ENCODE assay signal across 1 cellular context in genomic region chr11:9613118-9613829, GRCh38.
A peak's percentile ranks its signal among the peaks of the same experiment; 100 is the strongest.
TF ChIP-seq lines count a peak whose summit lies in the region.

No MANE protein-coding gene starts in this region.

TF ChIP-seq in HepG2, 621 proteins besides CTCF, POLR2A, EP300 and RAD21 (continued from another document and continues in another):
- TF ChIP-seq ZNF275 (CRISPR knock-in tag; IDR thresholded peaks at IDR 0.05; ENCODE audit: borderline replicate concordance) (no peak; the same call in 1 of the 2 replicates), ZNF326 (CRISPR knock-in tag; IDR thresholded peaks at IDR 0.05; ENCODE audit: borderline replicate concordance) (no peak), POLR2G (IDR thresholded peaks at IDR 0.05; ENCODE audit: low read depth, low read length) (peak; percentile 76), ZSCAN21 (CRISPR knock-in tag; IDR thresholded peaks at IDR 0.05; ENCODE audit: borderline replicate concordance) (peak; percentile 62; the same call in 1 of the 2 replicates), AHR (CRISPR knock-in tag; IDR thresholded peaks at IDR 0.05) (peak; percentile 73; the same call in 1 of the 2 replicates), FOXA3 (CRISPR knock-in tag; IDR thresholded peaks at IDR 0.05) (peak; percentile 77), GTF3A (CRISPR knock-in tag; conservative IDR thresholded peaks at IDR 0.05) (no peak), ZNF616 (CRISPR knock-in tag; IDR thresholded peaks at IDR 0.05; ENCODE audit: low read depth) (no peak), NFRKB (IDR thresholded peaks at IDR 0.05) (no peak), SP4 (CRISPR knock-in tag; IDR thresholded peaks at IDR 0.05) (no peak), ZNF674 (CRISPR knock-in tag; IDR thresholded peaks at IDR 0.05; ENCODE audit: low read depth) (no peak), RELA (CRISPR knock-in tag; IDR thresholded peaks at IDR 0.05) (0 out of 2 replicates have a peak, but pooled peaks have one; percentile 52), ATF1 (CRISPR knock-in tag; IDR thresholded peaks at IDR 0.05) (no peak), KDM5B (CRISPR knock-in tag; IDR thresholded peaks at IDR 0.05; ENCODE audit: borderline replicate concordance) (peak; percentile 66; the same call in 1 of the 2 replicates), ZNF660 (CRISPR knock-in tag; IDR thresholded peaks at IDR 0.05; ENCODE audit: borderline replicate concordance, low read depth) (no peak), CEBPG (CRISPR knock-in tag; IDR thresholded peaks at IDR 0.05) (peak; percentile 52), ZFYVE20 (CRISPR knock-in tag; IDR thresholded peaks at IDR 0.05; ENCODE audit: borderline replicate concordance, low read depth) (no peak), JUND (CRISPR knock-in tag; IDR thresholded peaks at IDR 0.05) (peak; percentile 99), ZNF775 (CRISPR knock-in tag; IDR thresholded peaks at IDR 0.05; ENCODE audit: borderline replicate concordance) (no peak), NFE2L2 (IDR thresholded peaks at IDR 0.05; ENCODE audit: low read length) (no peak; the same call in 1 of the 2 replicates), ZNF20 (CRISPR knock-in tag; IDR thresholded peaks at IDR 0.05) (no peak), ZNF562 (CRISPR knock-in tag; IDR thresholded peaks at IDR 0.05; ENCODE audit: borderline replicate concordance) (no peak), NCOA2 (CRISPR knock-in tag; IDR thresholded peaks at IDR 0.05) (peak; percentile 67; the same call in 1 of the 2 replicates), PPARG (CRISPR knock-in tag; conservative IDR thresholded peaks at IDR 0.05) (peak; percentile 42), ZNF720 (CRISPR knock-in tag; IDR thresholded peaks at IDR 0.05) (no peak), AFF4 (CRISPR knock-in tag; IDR thresholded peaks at IDR 0.05) (0 out of 2 replicates have a peak, but pooled peaks have one; percentile 60), MZF1 (CRISPR knock-in tag; IDR thresholded peaks at IDR 0.05; ENCODE audit: borderline replicate concordance) (no peak), ZFAT (CRISPR knock-in tag; conservative IDR thresholded peaks at IDR 0.05) (no peak), KLF13 (CRISPR knock-in tag; IDR thresholded peaks at IDR 0.05) (no peak), ZNF383 (CRISPR knock-in tag; IDR thresholded peaks at IDR 0.05; ENCODE audit: borderline replicate concordance) (no peak), GTF2F1 (IDR thresholded peaks at IDR 0.05; ENCODE audit: low read length) (no peak), AGO1 (IDR thresholded peaks at IDR 0.05; ENCODE audit: low read depth, low read length, poor library complexity, severe bottlenecking) (no peak), ZNF782 (CRISPR knock-in tag; IDR thresholded peaks at IDR 0.05; ENCODE audit: borderline replicate concordance) (no peak), ZNF652 (CRISPR knock-in tag; IDR thresholded peaks at IDR 0.05; ENCODE audit: borderline replicate concordance, low read depth) (no peak), ZNF558 (CRISPR knock-in tag; IDR thresholded peaks at IDR 0.05; ENCODE audit: borderline replicate concordance) (no peak; the same call in 1 of the 2 replicates), TEAD2 (CRISPR knock-in tag; IDR thresholded peaks at IDR 0.05) (no peak), SIN3A (IDR thresholded peaks at IDR 0.05; ENCODE audit: borderline replicate concordance, low read depth, low read length) (peak; percentile 15; the same call in 1 of the 2 replicates), ZNF552 (CRISPR knock-in tag; IDR thresholded peaks at IDR 0.05; ENCODE audit: borderline replicate concordance) (no peak), MIER2 (CRISPR knock-in tag; IDR thresholded peaks at IDR 0.05) (peak; percentile 58; the same call in 1 of the 2 replicates), RORA (CRISPR knock-in tag; IDR thresholded peaks at IDR 0.05) (no peak), DR1 (CRISPR knock-in tag; IDR thresholded peaks at IDR 0.05) (0 out of 2 replicates have a peak, but pooled peaks have one; percentile 44), ZNF33A (CRISPR knock-in tag; IDR thresholded peaks at IDR 0.05; ENCODE audit: borderline replicate concordance) (no peak), SPEN (CRISPR knock-in tag; IDR thresholded peaks at IDR 0.05; ENCODE audit: low read depth) (peak; percentile 14; the same call in 1 of the 2 replicates), PAWR (CRISPR knock-in tag; IDR thresholded peaks at IDR 0.05; ENCODE audit: borderline replicate concordance) (no peak), RFXAP (CRISPR knock-in tag; IDR thresholded peaks at IDR 0.05; ENCODE audit: borderline replicate concordance) (no peak), ZBTB7B (CRISPR knock-in tag; IDR thresholded peaks at IDR 0.05) (0 out of 2 replicates have a peak, but pooled peaks have one; percentile 34), MEIS2 (CRISPR knock-in tag; IDR thresholded peaks at IDR 0.05) (peak; percentile 37; the same call in 1 of the 2 replicates), ZNF274 (CRISPR knock-in tag; IDR thresholded peaks at IDR 0.05) (no peak; the same call in 1 of the 2 replicates), ZNF350 (CRISPR knock-in tag; IDR thresholded peaks at IDR 0.05; ENCODE audit: borderline replicate concordance, low read depth) (0 out of 2 replicates have a peak, but pooled peaks have one; percentile 32), HNRNPLL (IDR thresholded peaks at IDR 0.05; ENCODE audit: low read depth, low read length, poor library complexity, severe bottlenecking) (peak; percentile 18), SP5 (CRISPR knock-in tag; IDR thresholded peaks at IDR 0.05; ENCODE audit: borderline replicate concordance, low read depth) (no peak)
- TF ChIP-seq, protein P1, sequence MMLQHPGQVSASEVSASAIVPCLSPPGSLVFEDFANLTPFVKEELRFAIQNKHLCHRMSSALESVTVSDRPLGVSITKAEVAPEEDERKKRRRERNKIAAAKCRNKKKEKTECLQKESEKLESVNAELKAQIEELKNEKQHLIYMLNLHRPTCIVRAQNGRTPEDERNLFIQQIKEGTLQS (CRISPR knock-in tag; IDR thresholded peaks at IDR 0.05) = peak; percentile 97
- TF ChIP-seq, protein P2, sequence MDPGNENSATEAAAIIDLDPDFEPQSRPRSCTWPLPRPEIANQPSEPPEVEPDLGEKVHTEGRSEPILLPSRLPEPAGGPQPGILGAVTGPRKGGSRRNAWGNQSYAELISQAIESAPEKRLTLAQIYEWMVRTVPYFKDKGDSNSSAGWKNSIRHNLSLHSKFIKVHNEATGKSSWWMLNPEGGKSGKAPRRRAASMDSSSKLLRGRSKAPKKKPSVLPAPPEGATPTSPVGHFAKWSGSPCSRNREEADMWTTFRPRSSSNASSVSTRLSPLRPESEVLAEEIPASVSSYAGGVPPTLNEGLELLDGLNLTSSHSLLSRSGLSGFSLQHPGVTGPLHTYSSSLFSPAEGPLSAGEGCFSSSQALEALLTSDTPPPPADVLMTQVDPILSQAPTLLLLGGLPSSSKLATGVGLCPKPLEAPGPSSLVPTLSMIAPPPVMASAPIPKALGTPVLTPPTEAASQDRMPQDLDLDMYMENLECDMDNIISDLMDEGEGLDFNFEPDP (CRISPR knock-in tag; conservative IDR thresholded peaks at IDR 0.05) = no peak
- TF ChIP-seq, protein P3, sequence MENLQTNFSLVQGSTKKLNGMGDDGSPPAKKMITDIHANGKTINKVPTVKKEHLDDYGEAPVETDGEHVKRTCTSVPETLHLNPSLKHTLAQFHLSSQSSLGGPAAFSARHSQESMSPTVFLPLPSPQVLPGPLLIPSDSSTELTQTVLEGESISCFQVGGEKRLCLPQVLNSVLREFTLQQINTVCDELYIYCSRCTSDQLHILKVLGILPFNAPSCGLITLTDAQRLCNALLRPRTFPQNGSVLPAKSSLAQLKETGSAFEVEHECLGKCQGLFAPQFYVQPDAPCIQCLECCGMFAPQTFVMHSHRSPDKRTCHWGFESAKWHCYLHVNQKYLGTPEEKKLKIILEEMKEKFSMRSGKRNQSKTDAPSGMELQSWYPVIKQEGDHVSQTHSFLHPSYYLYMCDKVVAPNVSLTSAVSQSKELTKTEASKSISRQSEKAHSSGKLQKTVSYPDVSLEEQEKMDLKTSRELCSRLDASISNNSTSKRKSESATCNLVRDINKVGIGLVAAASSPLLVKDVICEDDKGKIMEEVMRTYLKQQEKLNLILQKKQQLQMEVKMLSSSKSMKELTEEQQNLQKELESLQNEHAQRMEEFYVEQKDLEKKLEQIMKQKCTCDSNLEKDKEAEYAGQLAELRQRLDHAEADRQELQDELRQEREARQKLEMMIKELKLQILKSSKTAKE (CRISPR knock-in tag; IDR thresholded peaks at IDR 0.05; ENCODE audit: borderline replicate concordance) = no peak
- TF ChIP-seq, protein P4, sequence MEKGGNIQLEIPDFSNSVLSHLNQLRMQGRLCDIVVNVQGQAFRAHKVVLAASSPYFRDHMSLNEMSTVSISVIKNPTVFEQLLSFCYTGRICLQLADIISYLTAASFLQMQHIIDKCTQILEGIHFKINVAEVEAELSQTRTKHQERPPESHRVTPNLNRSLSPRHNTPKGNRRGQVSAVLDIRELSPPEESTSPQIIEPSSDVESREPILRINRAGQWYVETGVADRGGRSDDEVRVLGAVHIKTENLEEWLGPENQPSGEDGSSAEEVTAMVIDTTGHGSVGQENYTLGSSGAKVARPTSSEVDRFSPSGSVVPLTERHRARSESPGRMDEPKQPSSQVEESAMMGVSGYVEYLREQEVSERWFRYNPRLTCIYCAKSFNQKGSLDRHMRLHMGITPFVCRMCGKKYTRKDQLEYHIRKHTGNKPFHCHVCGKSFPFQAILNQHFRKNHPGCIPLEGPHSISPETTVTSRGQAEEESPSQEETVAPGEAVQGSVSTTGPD (CRISPR knock-in tag; IDR thresholded peaks at IDR 0.05) = no peak; the same call in 1 of the 2 replicates
- TF ChIP-seq, protein P5, sequence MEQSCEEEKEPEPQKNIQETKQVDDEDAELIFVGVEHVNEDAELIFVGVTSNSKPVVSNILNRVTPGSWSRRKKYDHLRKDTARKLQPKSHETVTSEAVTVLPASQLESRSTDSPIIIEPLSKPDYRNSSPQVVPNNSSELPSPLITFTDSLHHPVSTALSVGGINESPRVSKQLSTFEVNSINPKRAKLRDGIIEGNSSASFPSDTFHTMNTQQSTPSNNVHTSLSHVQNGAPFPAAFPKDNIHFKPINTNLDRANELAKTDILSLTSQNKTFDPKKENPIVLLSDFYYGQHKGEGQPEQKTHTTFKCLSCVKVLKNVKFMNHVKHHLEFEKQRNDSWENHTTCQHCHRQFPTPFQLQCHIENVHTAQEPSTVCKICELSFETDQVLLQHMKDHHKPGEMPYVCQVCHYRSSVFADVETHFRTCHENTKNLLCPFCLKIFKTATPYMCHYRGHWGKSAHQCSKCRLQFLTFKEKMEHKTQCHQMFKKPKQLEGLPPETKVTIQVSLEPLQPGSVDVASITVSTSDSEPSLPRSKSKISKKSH (CRISPR knock-in tag; IDR thresholded peaks at IDR 0.05; ENCODE audit: borderline replicate concordance) = peak; percentile 78
- TF ChIP-seq, protein P6, sequence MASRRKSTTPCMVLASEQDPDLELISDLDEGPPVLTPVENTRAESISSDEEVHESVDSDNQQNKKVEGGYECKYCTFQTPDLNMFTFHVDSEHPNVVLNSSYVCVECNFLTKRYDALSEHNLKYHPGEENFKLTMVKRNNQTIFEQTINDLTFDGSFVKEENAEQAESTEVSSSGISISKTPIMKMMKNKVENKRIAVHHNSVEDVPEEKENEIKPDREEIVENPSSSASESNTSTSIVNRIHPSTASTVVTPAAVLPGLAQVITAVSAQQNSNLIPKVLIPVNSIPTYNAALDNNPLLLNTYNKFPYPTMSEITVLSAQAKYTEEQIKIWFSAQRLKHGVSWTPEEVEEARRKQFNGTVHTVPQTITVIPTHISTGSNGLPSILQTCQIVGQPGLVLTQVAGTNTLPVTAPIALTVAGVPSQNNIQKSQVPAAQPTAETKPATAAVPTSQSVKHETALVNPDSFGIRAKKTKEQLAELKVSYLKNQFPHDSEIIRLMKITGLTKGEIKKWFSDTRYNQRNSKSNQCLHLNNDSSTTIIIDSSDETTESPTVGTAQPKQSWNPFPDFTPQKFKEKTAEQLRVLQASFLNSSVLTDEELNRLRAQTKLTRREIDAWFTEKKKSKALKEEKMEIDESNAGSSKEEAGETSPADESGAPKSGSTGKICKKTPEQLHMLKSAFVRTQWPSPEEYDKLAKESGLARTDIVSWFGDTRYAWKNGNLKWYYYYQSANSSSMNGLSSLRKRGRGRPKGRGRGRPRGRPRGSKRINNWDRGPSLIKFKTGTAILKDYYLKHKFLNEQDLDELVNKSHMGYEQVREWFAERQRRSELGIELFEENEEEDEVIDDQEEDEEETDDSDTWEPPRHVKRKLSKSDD (CRISPR knock-in tag; IDR thresholded peaks at IDR 0.05; ENCODE audit: low read depth) = no peak
